1 cellular context compared by ENCODE assay signal in genomic region chr19:35056513-35057063, GRCh38.
TF ChIP-seq lines count a peak whose summit lies in the region.

No MANE protein-coding gene starts in this region.

TF ChIP-seq in HEK293, 187 proteins besides CTCF, POLR2A, EP300 and RAD21 (continued from another document):
- no peak for TF ChIP-seq ZNF248 (tag by site-specific recombination; IDR thresholded peaks at IDR 0.05)
- TF ChIP-seq ZNF558 (tag by site-specific recombination; IDR thresholded peaks at IDR 0.05), result no peak
- 0 out of 2 replicates have a peak, but pooled peaks have one; percentile 48 for TF ChIP-seq ZNF580 (tag by site-specific recombination; IDR thresholded peaks at IDR 0.05)
TF ChIP-seq in HEK293: peak in this region for 3.
